Comparison of ENCODE assay signal across 32 cellular contexts in the genomic region with DNA sequence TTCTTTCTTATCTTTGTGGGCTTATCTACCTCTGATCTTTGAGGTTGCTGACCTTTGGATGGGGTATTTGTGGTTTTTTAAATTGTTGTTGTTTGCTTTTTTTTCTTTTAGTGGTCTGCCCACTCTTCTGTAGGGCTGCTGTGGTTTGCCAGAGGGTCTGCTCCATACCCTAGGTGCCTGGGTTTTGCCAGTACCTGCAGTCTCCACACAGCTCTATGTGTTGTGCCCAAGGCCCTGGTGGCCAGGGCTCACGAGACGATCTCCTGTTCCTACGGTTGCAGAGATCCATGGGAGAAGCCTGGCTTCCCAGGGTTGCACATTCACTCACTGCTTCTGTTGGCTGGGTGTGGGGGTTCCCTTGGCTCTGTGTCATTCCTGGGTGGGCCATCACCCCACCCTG.
"Had no signal": no experiment of that assay in that cellular context is flagged by ENCODE, and none has a peak within 500 bp of the region (broad histone marks: within the 10 kb centered on the region; RNA-seq: fewer than 3 reads in every experiment).

No MANE protein-coding gene starts in this region.

- H3K36me3 Mint-ChIP-seq: activated CD4-positive, alpha-beta memory T cell treated with anti-CD3 and anti-CD28 coated beads for 36 hours; activated naive CD4-positive, alpha-beta T cell treated with anti-CD3 and anti-CD28 coated beads, Interleukin-2, amount 10 ng/mL, durations not matched to agents 7 days and 5 days; activated naive CD4-positive, alpha-beta T cell treated with anti-CD3 and anti-CD28 coated beads, Interleukin-2, amount 50 U/mL, for 24 hours; activated naive CD8-positive, alpha-beta T cell treated with anti-CD3 and anti-CD28 coated beads, Interleukin-2, amount 10 ng/mL, durations not matched to agents 7 days and 5 days had no signal

- DNase-seq: activated B cell treated with CpG ODN at 0.5 μM for 24 hours; activated CD4-positive, alpha-beta memory T cell treated with anti-CD3 and anti-CD28 coated beads for 36 hours; activated CD4-positive, alpha-beta T cell treated with anti-CD3 and anti-CD28 coated beads for 4 hours; activated CD4-positive, alpha-beta T cell treated with anti-CD3 and anti-CD28 coated beads, Interleukin-2, amount 10 ng/mL, durations not matched to agents 24 days and 14 days; activated CD4-positive, alpha-beta T cell treated with anti-CD3 and anti-CD28 coated beads, Interleukin-2, amount 50 U/mL, for 1 hour; activated CD4-positive, alpha-beta T cell treated with anti-CD3 and anti-CD28 coated beads, Interleukin-2, amount 50 U/mL, for 4 hours; activated CD4-positive, CD25-positive, alpha-beta regulatory T cell treated with anti-CD3 and anti-CD28 coated beads, Interleukin-2, amount 50 U/mL, for 72 hours; activated CD8-positive, alpha-beta memory T cell treated with anti-CD3 and anti-CD28 coated beads, Interleukin-2, amount 50 U/mL, for 4 hours; activated CD8-positive, alpha-beta T cell treated with anti-CD3 and anti-CD28 coated beads for 36 hours; activated effector memory CD4-positive, alpha-beta T cell treated with Interleukin-2 at 50 U/mL for 16 hours; activated gamma-delta T cell; activated naive CD4-positive, alpha-beta T cell treated with anti-CD3 and anti-CD28 coated beads, Interleukin-2, amount 10 ng/mL, durations not matched to agents 7 days and 5 days; activated naive CD4-positive, alpha-beta T cell treated with Interleukin-2 at 50 U/mL for 16 hours; activated naive CD8-positive, alpha-beta T cell treated with anti-CD3 and anti-CD28 coated beads, Interleukin-2, amount 10 ng/mL, durations not matched to agents 7 days and 5 days; activated naive CD8-positive, alpha-beta T cell treated with anti-CD3 and anti-CD28 coated beads, Interleukin-2, amount 50 U/mL, for 24 hours; activated T-cell treated with anti-CD3 and anti-CD28 coated beads for 4 hours; activated T-cell treated with anti-CD3 and anti-CD28 coated beads, Interleukin-2, amount 50 U/mL, for 1 hour; activated T-cell treated with anti-CD3 and anti-CD28 coated beads, Interleukin-2, amount 50 U/mL, for 4 hours; activated T-cell treated with anti-CD3 and anti-CD28 coated beads, Interleukin-2, amount 50 U/mL, for 72 hours; amygdala; anterior cingulate cortex; caudate nucleus; cerebellar nuclear complex; T-helper 2 cell; T-helper 9 cell had no signal

- ATAC-seq: activated CD8-positive, alpha-beta T cell treated with anti-CD3 and anti-CD28 coated beads for 36 hours; activated naive CD8-positive, alpha-beta T cell treated with anti-CD3 and anti-CD28 coated beads, Interleukin-2, amount 50 U/mL, for 24 hours; activated T-cell treated with anti-CD3 and anti-CD28 coated beads, Interleukin-2, amount 50 U/mL, for 4 hours; activated T-cell treated with anti-CD3 and anti-CD28 coated beads, Interleukin-2, amount 50 U/mL, for 72 hours had no signal

- H3K27ac Mint-ChIP-seq: activated B cell treated with CpG ODN at 0.5 μM for 24 hours; activated CD4-positive, alpha-beta memory T cell treated with anti-CD3 and anti-CD28 coated beads for 36 hours; activated CD4-positive, alpha-beta T cell treated with anti-CD3 and anti-CD28 coated beads, Interleukin-2, amount 10 ng/mL, durations not matched to agents 24 days and 14 days; activated CD8-positive, alpha-beta T cell treated with anti-CD3 and anti-CD28 coated beads for 36 hours; activated naive CD4-positive, alpha-beta T cell treated with anti-CD3 and anti-CD28 coated beads, Interleukin-2, amount 10 ng/mL, durations not matched to agents 7 days and 5 days; activated naive CD4-positive, alpha-beta T cell treated with anti-CD3 and anti-CD28 coated beads, Interleukin-2, amount 50 U/mL, for 24 hours; activated naive CD8-positive, alpha-beta T cell; activated naive CD8-positive, alpha-beta T cell treated with anti-CD3 and anti-CD28 coated beads, Interleukin-2, amount 10 ng/mL, durations not matched to agents 7 days and 5 days; activated naive CD8-positive, alpha-beta T cell treated with anti-CD3 and anti-CD28 coated beads, Interleukin-2, amount 50 U/mL, for 24 hours; activated T-cell treated with anti-CD3 and anti-CD28 coated beads, Interleukin-2, amount 50 U/mL, for 72 hours; activated T-helper 2 cell treated with anti-CD3 and anti-CD28 coated beads, Interferon-gamma antibody, Interleukin-2, Interleukin-4, amounts not matched to agents 10 μg/mL and 5 μg/mL and 100 μg/mL, durations not matched to agents 14 hours and 24 hours and 36 hours; T-helper 1 cell treated with Interleukin-12 subunit alpha and Interleukin-12 subunit beta and Interleukin-4 antibody, amounts not matched to agents 30 μg/mL and 1 μg/mL, for 36 hours; T-helper 2 cell treated with Interferon-gamma antibody and Interleukin-4, amounts not matched to agents 5 μg/mL and 100 μg/mL, for 36 hours had no signal

- H3K4me3 Mint-ChIP-seq: activated B cell treated with CpG ODN at 0.5 μM for 24 hours; activated CD4-positive, alpha-beta memory T cell treated with anti-CD3 and anti-CD28 coated beads for 36 hours; activated CD4-positive, alpha-beta T cell treated with anti-CD3 and anti-CD28 coated beads, Interleukin-2, amount 10 ng/mL, durations not matched to agents 24 days and 14 days; activated CD8-positive, alpha-beta T cell treated with anti-CD3 and anti-CD28 coated beads for 36 hours; activated naive CD4-positive, alpha-beta T cell treated with anti-CD3 and anti-CD28 coated beads, Interleukin-2, amount 10 ng/mL, durations not matched to agents 7 days and 5 days; activated naive CD4-positive, alpha-beta T cell treated with anti-CD3 and anti-CD28 coated beads, Interleukin-2, amount 50 U/mL, for 24 hours; activated naive CD8-positive, alpha-beta T cell; activated naive CD8-positive, alpha-beta T cell treated with anti-CD3 and anti-CD28 coated beads, Interleukin-2, amount 10 ng/mL, durations not matched to agents 7 days and 5 days; activated naive CD8-positive, alpha-beta T cell treated with anti-CD3 and anti-CD28 coated beads, Interleukin-2, amount 50 U/mL, for 24 hours; activated T-cell treated with anti-CD3 and anti-CD28 coated beads, Interleukin-2, amount 50 U/mL, for 4 hours; activated T-cell treated with anti-CD3 and anti-CD28 coated beads, Interleukin-2, amount 50 U/mL, for 72 hours; brain; central memory CD8-positive, alpha-beta T cell; T-helper 1 cell treated with Interleukin-12 subunit alpha and Interleukin-12 subunit beta and Interleukin-4 antibody, amounts not matched to agents 30 μg/mL and 1 μg/mL, for 36 hours; T-helper 2 cell treated with Interferon-gamma antibody and Interleukin-4, amounts not matched to agents 5 μg/mL and 100 μg/mL, for 36 hours had no signal

- H3K9me3 Mint-ChIP-seq: activated B cell treated with CpG ODN at 0.5 μM for 24 hours; activated CD4-positive, alpha-beta memory T cell treated with anti-CD3 and anti-CD28 coated beads for 36 hours; activated CD4-positive, alpha-beta T cell treated with anti-CD3 and anti-CD28 coated beads, Interleukin-2, amount 10 ng/mL, durations not matched to agents 24 days and 14 days; activated CD8-positive, alpha-beta T cell treated with anti-CD3 and anti-CD28 coated beads for 36 hours; activated naive CD4-positive, alpha-beta T cell treated with anti-CD3 and anti-CD28 coated beads, Interleukin-2, amount 10 ng/mL, durations not matched to agents 7 days and 5 days; activated naive CD4-positive, alpha-beta T cell treated with anti-CD3 and anti-CD28 coated beads, Interleukin-2, amount 50 U/mL, for 24 hours; activated naive CD8-positive, alpha-beta T cell treated with anti-CD3 and anti-CD28 coated beads, Interleukin-2, amount 10 ng/mL, durations not matched to agents 7 days and 5 days; activated naive CD8-positive, alpha-beta T cell treated with anti-CD3 and anti-CD28 coated beads, Interleukin-2, amount 50 U/mL, for 24 hours; activated T-cell treated with anti-CD3 and anti-CD28 coated beads, Interleukin-2, amount 50 U/mL, for 4 hours; activated T-cell treated with anti-CD3 and anti-CD28 coated beads, Interleukin-2, amount 50 U/mL, for 72 hours; activated T-helper 2 cell treated with anti-CD3 and anti-CD28 coated beads, Interferon-gamma antibody, Interleukin-2, Interleukin-4, amounts not matched to agents 10 μg/mL and 5 μg/mL and 100 μg/mL, durations not matched to agents 14 hours and 24 hours and 36 hours; T-helper 1 cell treated with Interleukin-12 subunit alpha and Interleukin-12 subunit beta and Interleukin-4 antibody, amounts not matched to agents 30 μg/mL and 1 μg/mL, for 36 hours; T-helper 2 cell treated with Interferon-gamma antibody and Interleukin-4, amounts not matched to agents 5 μg/mL and 100 μg/mL, for 36 hours had no signal

- H3K27me3 Mint-ChIP-seq: activated B cell treated with CpG ODN at 0.5 μM for 24 hours, brain had no signal

- H3K4me1 Mint-ChIP-seq: activated B cell treated with CpG ODN at 0.5 μM for 24 hours; activated CD4-positive, alpha-beta T cell treated with anti-CD3 and anti-CD28 coated beads, Interleukin-2, amount 10 ng/mL, durations not matched to agents 24 days and 14 days; activated naive CD4-positive, alpha-beta T cell treated with anti-CD3 and anti-CD28 coated beads, Interleukin-2, amount 10 ng/mL, durations not matched to agents 7 days and 5 days; activated naive CD4-positive, alpha-beta T cell treated with anti-CD3 and anti-CD28 coated beads, Interleukin-2, amount 50 U/mL, for 24 hours; activated naive CD8-positive, alpha-beta T cell treated with anti-CD3 and anti-CD28 coated beads, Interleukin-2, amount 10 ng/mL, durations not matched to agents 7 days and 5 days; activated naive CD8-positive, alpha-beta T cell treated with anti-CD3 and anti-CD28 coated beads, Interleukin-2, amount 50 U/mL, for 24 hours; central memory CD8-positive, alpha-beta T cell had no signal
